ENCODE assay signal across 8 cellular contexts in genomic region chr3:158570999-158571702, GRCh38. TPM values are rescaled to one million over a fixed set of nuclear protein-coding genes. Genes with fewer than 3 reads are reported as not detected.
DNase-seq lines count a peak whose midpoint lies in the region; TF ChIP-seq lines count a peak whose summit lies in the region.

Gene MLF1, plus strand, starts transcription at chr3:158571194. Its CDS starts 107 bp downstream, at chr3:158571301.

- peaks cover 14% of the 10 kb centered on the region for H3K4me1 Mint-ChIP-seq in osteocyte (ENCODE audit: unreplicated experiment)

- peak within 1 kb of the TSS; percentile 100 for H3K27ac Mint-ChIP-seq in osteocyte (ENCODE audit: unreplicated experiment)

- TF ChIP-seq CTCF in HEK293 (tag by site-specific recombination; IDR thresholded peaks at IDR 0.05) (no peak), osteocyte (IDR thresholded peaks at IDR 0.05) (no peak)

- H3K36me3 ChIP-seq in ES-I3 (ENCODE audit: insufficient read depth, low read length) (no peaks in the 10 kb centered on the region), HEK293 (ENCODE audit: control insufficient read depth in 2 of 2, insufficient read depth in 1 of 2, low read length in 2 of 2) (no peaks in the 10 kb centered on the region)

- DNase-seq in NCI-H1092 (lab: John Stamatoyannopoulos, UW) (peak; percentile 89), T-helper 1 cell (peak; percentile 51 to 82 (median 72)), amniotic stem cell (lab: John Stamatoyannopoulos, UW) (peak; percentile 84), cardiac septum (ENCODE audit: low spot score) (peak; percentile 98), osteocyte (ENCODE audit: extremely low spot score, unreplicated experiment) (peak; percentile 99)

- POLR2A ChIA-PET in HEK293 (lab: Yijun Ruan, JAX), result interaction anchor here (0.6 to 2.0 kb wide), 5 partner anchors 9 to 964 kb away, joined by 3 to 17 read pairs (median 4); partner anchors contain the start of gene GFM1

- H3K4me3 Mint-ChIP-seq in osteocyte (ENCODE audit: unreplicated experiment), result peak within 1 kb of the TSS; percentile 99

- CTCF ChIA-PET in HEK293 (lab: Yijun Ruan, JAX), result interaction anchor here (0.7 to 0.8 kb wide), 2 partner anchors 31 to 341 kb away, joined by 3 to 5 read pairs; no protein-coding TSS in a partner anchor

- intact Hi-C loops in cardiac septum (cut with DNase I), result loop anchor here (10.0 kb wide), 1 partner anchor 74 kb away; the partner anchor contains the start of gene GFM1

- no peaks in the 10 kb centered on the region for H3K36me3 Mint-ChIP-seq in osteocyte (ENCODE audit: unreplicated experiment)

- H3K4me3 ChIP-seq in HEK293 (ENCODE audit: low read depth, low read length), result peak within 1 kb of the TSS; percentile 42

- peak within 1 kb of the TSS; percentile 96 for H3K9ac ChIP-seq in ES-I3 (ENCODE audit: low read depth, low read length)

- H3K27ac ChIP-seq in HEK293 (ENCODE audit: extremely low read depth, low read depth, low read length) (peak within 1 kb of the TSS; percentile 21; the same call in 1 of the 2 replicates), temporal lobe (ENCODE audit: low read depth, low read length) (no peak within 1 kb of the TSS)

- peaks cover 12% of the 10 kb centered on the region for H3K27me3 Mint-ChIP-seq in osteocyte (ENCODE audit: unreplicated experiment)

- H3K9me3 ChIP-seq in ES-I3 (ENCODE audit: control insufficient read depth, insufficient read depth, low read length) (no peaks in the 10 kb centered on the region), HEK293 (ENCODE audit: control insufficient read depth, insufficient read depth, low read depth, low read length) (no peaks in the 10 kb centered on the region)

- H3K9me3 Mint-ChIP-seq in osteocyte (ENCODE audit: unreplicated experiment), result no peaks in the 10 kb centered on the region

- peaks cover 4% of the 10 kb centered on the region; the same call in 1 of the 2 replicates for H3K4me1 ChIP-seq in ES-I3 (ENCODE audit: insufficient read depth, low read length)
- H3K4me1 ChIP-seq in HEK293 (ENCODE audit: control insufficient read depth, insufficient read depth, low read length), result no peaks in the 10 kb centered on the region

TF ChIP-seq in HEK293, 187 proteins besides CTCF, POLR2A, EP300 and RAD21 (continues in another document):
- TF ChIP-seq ZNF658 (tag by site-specific recombination; IDR thresholded peaks at IDR 0.05) (no peak), ZNF501 (tag by site-specific recombination; IDR thresholded peaks at IDR 0.05) (peak; percentile 76; the same call in 1 of the 2 replicates), ZNF830 (tag by site-specific recombination; IDR thresholded peaks at IDR 0.05; ENCODE audit: low read depth) (no peak), ZFP69B (tag by site-specific recombination; IDR thresholded peaks at IDR 0.05) (no peak), ZBTB49 (tag by site-specific recombination; IDR thresholded peaks at IDR 0.05; ENCODE audit: low read depth) (no peak), KLF16 (tag by site-specific recombination; IDR thresholded peaks at IDR 0.05) (peak; percentile 39; the same call in 1 of the 2 replicates), ZNF76 (tag by site-specific recombination; IDR thresholded peaks at IDR 0.05; ENCODE audit: borderline replicate concordance, low read depth) (peak; percentile 61; the same call in 1 of the 2 replicates), TRIM28 (IDR thresholded peaks at IDR 0.05; ENCODE audit: borderline replicate concordance, low read length) (no peak), SCRT2 (tag by site-specific recombination; IDR thresholded peaks at IDR 0.05) (0 out of 2 replicates have a peak, but pooled peaks have one; percentile 19), ZNF140 (tag by site-specific recombination; IDR thresholded peaks at IDR 0.05) (no peak), ZNF48 (tag by site-specific recombination; IDR thresholded peaks at IDR 0.05) (no peak), ZNF391 (tag by site-specific recombination; IDR thresholded peaks at IDR 0.05; ENCODE audit: borderline replicate concordance, low read depth) (0 out of 2 replicates have a peak, but pooled peaks have one; percentile 31), ZNF777 (tag by site-specific recombination; IDR thresholded peaks at IDR 0.05; ENCODE audit: borderline replicate concordance) (peak; percentile 62; the same call in 1 of the 2 replicates), SETDB1 (IDR thresholded peaks at IDR 0.05; ENCODE audit: insufficient read length, low read length) (no peak), ZNF629 (tag by site-specific recombination; IDR thresholded peaks at IDR 0.05) (peak; percentile 90), TCF7L2 (IDR thresholded peaks at IDR 0.05; ENCODE audit: borderline replicate concordance, low read depth, low read length) (no peak), ZBTB1 (tag by site-specific recombination; IDR thresholded peaks at IDR 0.05) (peak; percentile 18; the same call in 1 of the 2 replicates), ZBTB21 (tag by site-specific recombination; IDR thresholded peaks at IDR 0.05) (peak; percentile 83), FEZF1 (tag by site-specific recombination; IDR thresholded peaks at IDR 0.05) (no peak), ZNF214 (tag by site-specific recombination; IDR thresholded peaks at IDR 0.05; ENCODE audit: borderline replicate concordance) (no peak), ZNF843 (tag by site-specific recombination; IDR thresholded peaks at IDR 0.05) (no peak), KLF9 (tag by site-specific recombination; IDR thresholded peaks at IDR 0.05; ENCODE audit: low read depth) (peak; percentile 67; the same call in 1 of the 2 replicates), ZNF114 (tag by site-specific recombination; IDR thresholded peaks at IDR 0.05) (no peak), ATF2 (tag by site-specific recombination; IDR thresholded peaks at IDR 0.05; ENCODE audit: low read depth) (peak; percentile 97), ZNF366 (tag by site-specific recombination; conservative IDR thresholded peaks at IDR 0.05) (peak; percentile 25; the same call in 1 of the 2 replicates), ZNF274 (IDR thresholded peaks at IDR 0.05; ENCODE audit: low read length) (no peak), ZNF274 (tag by site-specific recombination; IDR thresholded peaks at IDR 0.05; ENCODE audit: borderline replicate concordance) (no peak), ZFHX2 (tag by site-specific recombination; conservative IDR thresholded peaks at IDR 0.05) (peak; percentile 91)
- TF ChIP-seq, protein P1, sequence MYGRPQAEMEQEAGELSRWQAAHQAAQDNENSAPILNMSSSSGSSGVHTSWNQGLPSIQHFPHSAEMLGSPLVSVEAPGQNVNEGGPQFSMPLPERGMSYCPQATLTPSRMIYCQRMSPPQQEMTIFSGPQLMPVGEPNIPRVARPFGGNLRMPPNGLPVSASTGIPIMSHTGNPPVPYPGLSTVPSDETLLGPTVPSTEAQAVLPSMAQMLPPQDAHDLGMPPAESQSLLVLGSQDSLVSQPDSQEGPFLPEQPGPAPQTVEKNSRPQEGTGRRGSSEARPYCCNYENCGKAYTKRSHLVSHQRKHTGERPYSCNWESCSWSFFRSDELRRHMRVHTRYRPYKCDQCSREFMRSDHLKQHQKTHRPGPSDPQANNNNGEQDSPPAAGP (tag by site-specific recombination; IDR thresholded peaks at IDR 0.05), result peak; percentile 21; the same call in 1 of the 2 replicates
- TF ChIP-seq, protein P2, sequence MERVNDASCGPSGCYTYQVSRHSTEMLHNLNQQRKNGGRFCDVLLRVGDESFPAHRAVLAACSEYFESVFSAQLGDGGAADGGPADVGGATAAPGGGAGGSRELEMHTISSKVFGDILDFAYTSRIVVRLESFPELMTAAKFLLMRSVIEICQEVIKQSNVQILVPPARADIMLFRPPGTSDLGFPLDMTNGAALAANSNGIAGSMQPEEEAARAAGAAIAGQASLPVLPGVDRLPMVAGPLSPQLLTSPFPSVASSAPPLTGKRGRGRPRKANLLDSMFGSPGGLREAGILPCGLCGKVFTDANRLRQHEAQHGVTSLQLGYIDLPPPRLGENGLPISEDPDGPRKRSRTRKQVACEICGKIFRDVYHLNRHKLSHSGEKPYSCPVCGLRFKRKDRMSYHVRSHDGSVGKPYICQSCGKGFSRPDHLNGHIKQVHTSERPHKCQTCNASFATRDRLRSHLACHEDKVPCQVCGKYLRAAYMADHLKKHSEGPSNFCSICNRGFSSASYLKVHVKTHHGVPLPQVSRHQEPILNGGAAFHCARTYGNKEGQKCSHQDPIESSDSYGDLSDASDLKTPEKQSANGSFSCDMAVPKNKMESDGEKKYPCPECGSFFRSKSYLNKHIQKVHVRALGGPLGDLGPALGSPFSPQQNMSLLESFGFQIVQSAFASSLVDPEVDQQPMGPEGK (tag by site-specific recombination; IDR thresholded peaks at IDR 0.05), result peak; percentile 13; the same call in 1 of the 2 replicates

RNA-seq across cellular contexts. Expression of gene MLF1, which starts in this region (rescaled TPM):
- total RNA-seq in cardiac septum (79.2 TPM), osteocyte (10.6 and 11.8 TPM in 2 replicates), temporal lobe (18.7 TPM)
